Comparison of ENCODE assay signal across 2 cellular contexts in genomic region chr11:63937713-63938480, GRCh38.
A peak's percentile ranks its signal among the peaks of the same experiment; 100 is the strongest.
TF ChIP-seq lines count a peak whose summit lies in the region.

No MANE protein-coding gene starts in this region.

TF ChIP-seq in K562, 482 proteins besides CTCF, POLR2A, EP300 and RAD21 (continued from another document and continues in another):
- TF ChIP-seq ZBTB11 (CRISPR knock-in tag; IDR thresholded peaks at IDR 0.05): peak in 1 of 3 experiments; percentile 54; a peak in 1 of 6 replicates
- TF ChIP-seq RB1 (IDR thresholded peaks at IDR 0.05; ENCODE audit: low read depth): no peak
- no peak for TF ChIP-seq ZNF184 (CRISPR knock-in tag; IDR thresholded peaks at IDR 0.05)
- no peak for TF ChIP-seq MCM3 (IDR thresholded peaks at IDR 0.05)
- TF ChIP-seq BRCA1 (IDR thresholded peaks at IDR 0.05): no peak
- TF ChIP-seq BRCA1 (CRISPR knock-in tag; IDR thresholded peaks at IDR 0.05): no peak
- TF ChIP-seq KDM2B (CRISPR knock-in tag; IDR thresholded peaks at IDR 0.05): no peak
- 0 out of 2 replicates have a peak, but pooled peaks have one; percentile 19 for TF ChIP-seq PYGO2 (tag; IDR thresholded peaks at IDR 0.05)
- 0 out of 2 replicates have a peak, but pooled peaks have one; percentile 52 for TF ChIP-seq ZBTB40 (IDR thresholded peaks at IDR 0.05)
- TF ChIP-seq ZBTB40 (CRISPR knock-in tag; IDR thresholded peaks at IDR 0.05): no peak
- TF ChIP-seq ETV6 (IDR thresholded peaks at IDR 0.05; ENCODE audit: borderline replicate concordance in 1 of 2, low read depth in 2 of 2, low read length in 1 of 2): no peak
- no peak for TF ChIP-seq ETV6 (CRISPR knock-in tag; IDR thresholded peaks at IDR 0.05; ENCODE audit: borderline replicate concordance)
- 0 out of 2 replicates have a peak, but pooled peaks have one; percentile 15 for TF ChIP-seq ARID1B (IDR thresholded peaks at IDR 0.05)
- peak; percentile 48; the same call in 1 of the 2 replicates for TF ChIP-seq GABPA (tag; conservative IDR thresholded peaks at IDR 0.05; ENCODE audit: low read depth)
- no peak for TF ChIP-seq DMBX1 (CRISPR knock-in tag; IDR thresholded peaks at IDR 0.05; ENCODE audit: borderline replicate concordance)
- TF ChIP-seq CSDE1 (IDR thresholded peaks at IDR 0.05): no peak
- peak; percentile 41; the same call in 1 of the 2 replicates for TF ChIP-seq DIDO1 (tag; IDR thresholded peaks at IDR 0.05; ENCODE audit: low read depth)

TF ChIP-seq in HepG2, 621 proteins besides CTCF, POLR2A, EP300 and RAD21 (continued from another document and continues in another):
- TF ChIP-seq MNT (IDR thresholded peaks at IDR 0.05) (no peak), ZNF569 (CRISPR knock-in tag; IDR thresholded peaks at IDR 0.05; ENCODE audit: borderline replicate concordance) (no peak), ZNF143 (CRISPR knock-in tag; IDR thresholded peaks at IDR 0.05) (no peak), ZNF619 (CRISPR knock-in tag; IDR thresholded peaks at IDR 0.05) (no peak), ZNF772 (CRISPR knock-in tag; IDR thresholded peaks at IDR 0.05) (no peak), NAIF1 (CRISPR knock-in tag; IDR thresholded peaks at IDR 0.05; ENCODE audit: borderline replicate concordance) (no peak), RFX5 (IDR thresholded peaks at IDR 0.05; ENCODE audit: low read depth, low read length) (no peak), GABPA (IDR thresholded peaks at IDR 0.05; ENCODE audit: low read depth, low read length) (no peak), GABPA (CRISPR knock-in tag; IDR thresholded peaks at IDR 0.05; ENCODE audit: low read depth) (no peak), ZNF12 (CRISPR knock-in tag; IDR thresholded peaks at IDR 0.05) (no peak), ZFP91 (CRISPR knock-in tag; IDR thresholded peaks at IDR 0.05; ENCODE audit: borderline replicate concordance) (no peak), ZBTB7A (CRISPR knock-in tag; IDR thresholded peaks at IDR 0.05) (no peak), ZKSCAN5 (CRISPR knock-in tag; IDR thresholded peaks at IDR 0.05) (no peak), KDM4B (CRISPR knock-in tag; IDR thresholded peaks at IDR 0.05) (no peak), ZNF501 (CRISPR knock-in tag; IDR thresholded peaks at IDR 0.05) (no peak; the same call in 1 of the 2 replicates), SP5 (CRISPR knock-in tag; IDR thresholded peaks at IDR 0.05; ENCODE audit: borderline replicate concordance, low read depth) (no peak; the same call in 1 of the 2 replicates), ZNF350 (CRISPR knock-in tag; IDR thresholded peaks at IDR 0.05; ENCODE audit: borderline replicate concordance, low read depth) (no peak; the same call in 1 of the 2 replicates), TOE1 (CRISPR knock-in tag; IDR thresholded peaks at IDR 0.05) (no peak), FOXP4 (CRISPR knock-in tag; IDR thresholded peaks at IDR 0.05) (no peak), RCOR2 (CRISPR knock-in tag; IDR thresholded peaks at IDR 0.05) (no peak), TMF1 (CRISPR knock-in tag; IDR thresholded peaks at IDR 0.05; ENCODE audit: low read depth) (no peak), ATF6 (CRISPR knock-in tag; conservative IDR thresholded peaks at IDR 0.05) (no peak), NBN (conservative IDR thresholded peaks at IDR 0.05) (no peak), ZMYM4 (CRISPR knock-in tag; IDR thresholded peaks at IDR 0.05) (no peak), CBX5 (CRISPR knock-in tag; IDR thresholded peaks at IDR 0.05; ENCODE audit: borderline replicate concordance) (no peak), ZNF574 (CRISPR knock-in tag; IDR thresholded peaks at IDR 0.05) (peak; percentile 13), DMAP1 (CRISPR knock-in tag; IDR thresholded peaks at IDR 0.05) (peak; percentile 68), ETV5 (CRISPR knock-in tag; IDR thresholded peaks at IDR 0.05; ENCODE audit: borderline replicate concordance) (peak; percentile 11; the same call in 1 of the 2 replicates), ZNF333 (CRISPR knock-in tag; IDR thresholded peaks at IDR 0.05; ENCODE audit: borderline replicate concordance) (no peak)
- TF ChIP-seq, protein P1, sequence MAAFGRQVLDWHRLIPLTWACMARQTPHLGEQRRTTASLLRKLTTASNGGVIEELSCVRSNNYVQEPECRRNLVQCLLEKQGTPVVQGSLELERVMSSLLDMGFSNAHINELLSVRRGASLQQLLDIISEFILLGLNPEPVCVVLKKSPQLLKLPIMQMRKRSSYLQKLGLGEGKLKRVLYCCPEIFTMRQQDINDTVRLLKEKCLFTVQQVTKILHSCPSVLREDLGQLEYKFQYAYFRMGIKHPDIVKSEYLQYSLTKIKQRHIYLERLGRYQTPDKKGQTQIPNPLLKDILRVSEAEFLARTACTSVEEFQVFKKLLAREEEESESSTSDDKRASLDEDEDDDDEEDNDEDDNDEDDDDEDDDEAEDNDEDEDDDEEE (CRISPR knock-in tag; IDR thresholded peaks at IDR 0.05): 0 out of 2 replicates have a peak, but pooled peaks have one; percentile 32
- TF ChIP-seq, protein P2, sequence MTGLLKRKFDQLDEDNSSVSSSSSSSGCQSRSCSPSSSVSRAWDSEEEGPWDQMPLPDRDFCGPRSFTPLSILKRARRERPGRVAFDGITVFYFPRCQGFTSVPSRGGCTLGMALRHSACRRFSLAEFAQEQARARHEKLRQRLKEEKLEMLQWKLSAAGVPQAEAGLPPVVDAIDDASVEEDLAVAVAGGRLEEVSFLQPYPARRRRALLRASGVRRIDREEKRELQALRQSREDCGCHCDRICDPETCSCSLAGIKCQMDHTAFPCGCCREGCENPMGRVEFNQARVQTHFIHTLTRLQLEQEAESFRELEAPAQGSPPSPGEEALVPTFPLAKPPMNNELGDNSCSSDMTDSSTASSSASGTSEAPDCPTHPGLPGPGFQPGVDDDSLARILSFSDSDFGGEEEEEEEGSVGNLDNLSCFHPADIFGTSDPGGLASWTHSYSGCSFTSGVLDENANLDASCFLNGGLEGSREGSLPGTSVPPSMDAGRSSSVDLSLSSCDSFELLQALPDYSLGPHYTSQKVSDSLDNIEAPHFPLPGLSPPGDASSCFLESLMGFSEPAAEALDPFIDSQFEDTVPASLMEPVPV (CRISPR knock-in tag; IDR thresholded peaks at IDR 0.05): no peak
- TF ChIP-seq, protein P3, sequence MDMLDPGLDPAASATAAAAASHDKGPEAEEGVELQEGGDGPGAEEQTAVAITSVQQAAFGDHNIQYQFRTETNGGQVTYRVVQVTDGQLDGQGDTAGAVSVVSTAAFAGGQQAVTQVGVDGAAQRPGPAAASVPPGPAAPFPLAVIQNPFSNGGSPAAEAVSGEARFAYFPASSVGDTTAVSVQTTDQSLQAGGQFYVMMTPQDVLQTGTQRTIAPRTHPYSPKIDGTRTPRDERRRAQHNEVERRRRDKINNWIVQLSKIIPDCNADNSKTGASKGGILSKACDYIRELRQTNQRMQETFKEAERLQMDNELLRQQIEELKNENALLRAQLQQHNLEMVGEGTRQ (IDR thresholded peaks at IDR 0.05; ENCODE audit: low read depth, low read length): no peak
- TF ChIP-seq, protein P3 (CRISPR knock-in tag; IDR thresholded peaks at IDR 0.05; ENCODE audit: borderline replicate concordance): peak; percentile 76; the same call in 1 of the 2 replicates
- TF ChIP-seq, protein P4, sequence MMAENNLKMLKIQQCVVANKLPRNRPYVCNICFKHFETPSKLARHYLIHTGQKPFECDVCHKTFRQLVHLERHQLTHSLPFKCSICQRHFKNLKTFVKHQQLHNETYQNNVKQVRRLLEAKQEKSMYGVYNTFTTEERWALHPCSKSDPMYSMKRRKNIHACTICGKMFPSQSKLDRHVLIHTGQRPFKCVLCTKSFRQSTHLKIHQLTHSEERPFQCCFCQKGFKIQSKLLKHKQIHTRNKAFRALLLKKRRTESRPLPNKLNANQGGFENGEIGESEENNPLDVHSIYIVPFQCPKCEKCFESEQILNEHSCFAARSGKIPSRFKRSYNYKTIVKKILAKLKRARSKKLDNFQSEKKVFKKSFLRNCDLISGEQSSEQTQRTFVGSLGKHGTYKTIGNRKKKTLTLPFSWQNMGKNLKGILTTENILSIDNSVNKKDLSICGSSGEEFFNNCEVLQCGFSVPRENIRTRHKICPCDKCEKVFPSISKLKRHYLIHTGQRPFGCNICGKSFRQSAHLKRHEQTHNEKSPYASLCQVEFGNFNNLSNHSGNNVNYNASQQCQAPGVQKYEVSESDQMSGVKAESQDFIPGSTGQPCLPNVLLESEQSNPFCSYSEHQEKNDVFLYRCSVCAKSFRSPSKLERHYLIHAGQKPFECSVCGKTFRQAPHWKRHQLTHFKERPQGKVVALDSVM (CRISPR knock-in tag; IDR thresholded peaks at IDR 0.05): peak; percentile 97
- TF ChIP-seq, protein P5, sequence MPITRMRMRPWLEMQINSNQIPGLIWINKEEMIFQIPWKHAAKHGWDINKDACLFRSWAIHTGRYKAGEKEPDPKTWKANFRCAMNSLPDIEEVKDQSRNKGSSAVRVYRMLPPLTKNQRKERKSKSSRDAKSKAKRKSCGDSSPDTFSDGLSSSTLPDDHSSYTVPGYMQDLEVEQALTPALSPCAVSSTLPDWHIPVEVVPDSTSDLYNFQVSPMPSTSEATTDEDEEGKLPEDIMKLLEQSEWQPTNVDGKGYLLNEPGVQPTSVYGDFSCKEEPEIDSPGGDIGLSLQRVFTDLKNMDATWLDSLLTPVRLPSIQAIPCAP (CRISPR knock-in tag; IDR thresholded peaks at IDR 0.05; ENCODE audit: low read depth): no peak
- TF ChIP-seq, protein P6, sequence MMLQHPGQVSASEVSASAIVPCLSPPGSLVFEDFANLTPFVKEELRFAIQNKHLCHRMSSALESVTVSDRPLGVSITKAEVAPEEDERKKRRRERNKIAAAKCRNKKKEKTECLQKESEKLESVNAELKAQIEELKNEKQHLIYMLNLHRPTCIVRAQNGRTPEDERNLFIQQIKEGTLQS (CRISPR knock-in tag; IDR thresholded peaks at IDR 0.05): no peak
